Comparison of ENCODE assay signal across 9 cellular contexts in the genomic region with DNA sequence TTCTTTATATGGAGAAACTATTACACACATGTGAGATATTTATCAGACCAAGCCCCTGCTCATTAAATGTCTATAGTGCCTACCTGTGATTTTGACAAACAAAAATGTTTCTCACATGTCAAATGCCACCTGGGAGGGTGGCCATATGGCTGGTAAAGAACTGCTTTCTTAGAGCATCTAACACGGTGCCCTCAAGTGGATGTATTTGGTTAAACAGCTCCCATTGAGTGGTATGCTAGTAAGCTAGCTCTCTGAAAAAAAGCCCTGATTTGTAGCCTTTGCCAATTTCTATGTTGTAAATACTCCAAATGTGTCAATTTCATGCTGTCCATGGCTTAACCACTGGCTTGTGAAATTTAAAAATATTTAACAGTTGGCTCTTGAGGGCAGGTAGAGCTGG.
DNase-seq lines count a peak whose midpoint lies in the region; ATAC-seq and TF ChIP-seq lines count a peak whose summit lies in the region.
"Had no signal": no experiment of that assay in that cellular context is flagged by ENCODE, and none has a peak within 500 bp of the region (broad histone marks: within the 10 kb centered on the region; RNA-seq: fewer than 3 reads in every experiment).

No MANE protein-coding gene starts in this region.

- no peaks in the 10 kb centered on the region for H3K36me3 ChIP-seq in endodermal cell (ENCODE audit: control insufficient read depth, insufficient read depth, low read length)

- no peaks in the 10 kb centered on the region for H3K27me3 Mint-ChIP-seq in endodermal cell (ENCODE audit: insufficient read depth)
- peaks cover 21% of the 10 kb centered on the region for H3K27me3 Mint-ChIP-seq in activated naive CD4-positive, alpha-beta T cell treated with anti-CD3 and anti-CD28 coated beads for 36 hours (ENCODE audit: low read depth)

- no peaks in the 10 kb centered on the region for H3K27me3 ChIP-seq in endodermal cell (ENCODE audit: control insufficient read depth, insufficient read depth, low read length, poor library complexity, severe bottlenecking)

- no peaks in the 10 kb centered on the region for H3K36me3 Mint-ChIP-seq in endodermal cell (ENCODE audit: low read depth)
- H3K36me3 Mint-ChIP-seq in activated naive CD4-positive, alpha-beta T cell treated with anti-CD3 and anti-CD28 coated beads for 36 hours (ENCODE audit: low read depth), result no peaks in the 10 kb centered on the region

- H3K9me3 ChIP-seq in endodermal cell (ENCODE audit: control insufficient read depth, low read length), result no peaks in the 10 kb centered on the region

- CTCF ChIA-PET in activated naive CD4-positive, alpha-beta T cell treated with anti-CD3 and anti-CD28 coated beads for 36 hours (lab: Charles Lee), result interaction anchor here (0.7 to 0.8 kb wide), 2 partner anchors 153 to 155 kb away, joined by 3 read pairs; no protein-coding TSS in a partner anchor

- H3K9me3 Mint-ChIP-seq in endodermal cell, result no peaks in the 10 kb centered on the region
- H3K9me3 Mint-ChIP-seq in activated naive CD4-positive, alpha-beta T cell treated with anti-CD3 and anti-CD28 coated beads for 36 hours, result no peaks in the 10 kb centered on the region

- ATAC-seq in GM19463 (IDR thresholded peaks at IDR 0.05; ENCODE audit: unreplicated experiment), result peak; percentile 62

- intact Hi-C loops in activated naive CD4-positive, alpha-beta T cell treated with anti-CD3 and anti-CD28 coated beads for 36 hours (cut with micrococcal nuclease), result loop anchor here (1.0 kb wide), 1 partner anchor 157 kb away; no protein-coding TSS in a partner anchor

- TF ChIP-seq CTCF in LNCAP (IDR thresholded peaks at IDR 0.05) (peak; percentile 23; the same call in 1 of the 2 replicates), endodermal cell (conservative IDR thresholded peaks at IDR 0.05) (peak; percentile 69)

- no peak overlapping the region for H3K27ac Mint-ChIP-seq in endodermal cell
- no peak overlapping the region for H3K27ac Mint-ChIP-seq in activated naive CD4-positive, alpha-beta T cell treated with anti-CD3 and anti-CD28 coated beads for 36 hours

- peaks cover 32% of the 10 kb centered on the region for H3K4me1 Mint-ChIP-seq in endodermal cell
- H3K4me1 Mint-ChIP-seq in activated naive CD4-positive, alpha-beta T cell treated with anti-CD3 and anti-CD28 coated beads for 36 hours (ENCODE audit: low read depth), result no peaks in the 10 kb centered on the region

- H3K4me1 ChIP-seq in endodermal cell (ENCODE audit: control insufficient read depth, insufficient read depth, low read length), result no peaks in the 10 kb centered on the region

- 39 to 60% methylated on average over 1 of the region's 1 CpG for WGBS in endodermal cell (ENCODE audit: insufficient coverage in 1 of 2, insufficient read length in 1 of 2), 2 experiments

- no peak overlapping the region for H3K9ac ChIP-seq in endodermal cell (ENCODE audit: extremely low read depth, low read length, poor library complexity, severe bottlenecking)

- no peak overlapping the region for H3K4me3 Mint-ChIP-seq in endodermal cell
- no peak overlapping the region for H3K4me3 Mint-ChIP-seq in activated naive CD4-positive, alpha-beta T cell treated with anti-CD3 and anti-CD28 coated beads for 36 hours

- no peak overlapping the region for H3K4me3 ChIP-seq in endodermal cell (ENCODE audit: low read length)

- in situ Hi-C loops in ACHN (cut with HindIII; ENCODE audit: low pct_ligation_motif_present, low pct_unique_long_range_greater_than_20kb, low sequenced_read_pairs), result loop anchor here (25.0 kb wide), 1 partner anchor 568 kb away; no protein-coding TSS in a partner anchor

- H3K27ac ChIP-seq in endodermal cell (ENCODE audit: low read depth, low read length), result no peak overlapping the region

- peak; percentile 15 for DNase-seq in EL
- no peak for DNase-seq in endodermal cell
- DNase-seq in epidermal melanocyte (ENCODE audit: insufficient read length, low spot score), result no peak
- no peak for DNase-seq in ACHN
- DNase-seq in activated naive CD4-positive, alpha-beta T cell treated with anti-CD3 and anti-CD28 coated beads for 36 hours, result no peak
- DNase-seq in putamen (ENCODE audit: low spot score), result no peak
- DNase-seq: glutamatergic neuron had no signal
